Comparison of ENCODE assay signal across 5 cellular contexts in genomic region chr2:112908559-112908958, GRCh38. TPM values are rescaled to one million over a fixed set of nuclear protein-coding genes. Genes with fewer than 3 reads are reported as not detected.
"Had no signal": no experiment of that assay in that cellular context is flagged by ENCODE, and none has a peak within 500 bp of the region (broad histone marks: within the 10 kb centered on the region; RNA-seq: fewer than 3 reads in every experiment).

No MANE protein-coding gene starts in this region.

RNA-seq across cellular contexts. Expression of gene IL37, which starts 2.4 kb away (rescaled TPM):
- total RNA-seq: HepG2, HT-29, HT1080, IMR-90 had no signal
- polyA plus RNA-seq: HepG2, IgD-negative memory B cell had no signal
